In genomic region chr3:191502583-191502982, GRCh38 we compare ENCODE assay signal across 1 cellular context.
TF ChIP-seq lines count a peak whose summit lies in the region.

No MANE protein-coding gene starts in this region.

TF ChIP-seq in HCT116, 20 proteins besides CTCF, POLR2A, EP300 and RAD21 (continued from another document):
- no peak for TF ChIP-seq JUND (IDR thresholded peaks at IDR 0.05)
- TF ChIP-seq SRF (IDR thresholded peaks at IDR 0.05; ENCODE audit: low read depth): no peak
